In genomic region chr17:64938925-64939474, GRCh38 we compare ENCODE assay signal across 2 cellular contexts.
TF ChIP-seq lines count a peak whose summit lies in the region.

No MANE protein-coding gene starts in this region.

TF ChIP-seq in K562, 482 proteins besides CTCF, POLR2A, EP300 and RAD21 (continued from another document and continues in another):
- TF ChIP-seq JUND (IDR thresholded peaks at IDR 0.05; ENCODE audit: borderline replicate concordance, low read depth, low read length): peak; percentile 26; the same call in 1 of the 2 replicates
- TF ChIP-seq JUND (tag; IDR thresholded peaks at IDR 0.05; ENCODE audit: borderline replicate concordance, low read depth, low read length): peak; percentile 39; the same call in 1 of the 3 replicates
- TF ChIP-seq SRSF1 (IDR thresholded peaks at IDR 0.05; ENCODE audit: low read depth, low read length): no peak
- TF ChIP-seq TFE3 (CRISPR knock-in tag; IDR thresholded peaks at IDR 0.05): no peak
- no peak for TF ChIP-seq WHSC1 (IDR thresholded peaks at IDR 0.05; ENCODE audit: low read length)
- TF ChIP-seq ZNF695 (CRISPR knock-in tag; IDR thresholded peaks at IDR 0.05): no peak
- TF ChIP-seq RBM15 (IDR thresholded peaks at IDR 0.05; ENCODE audit: insufficient read depth, low read length): no peak
- no peak for TF ChIP-seq ZBTB12 (CRISPR knock-in tag; IDR thresholded peaks at IDR 0.05)
- no peak for TF ChIP-seq SIN3B (IDR thresholded peaks at IDR 0.05; ENCODE audit: low read depth)
- no peak for TF ChIP-seq NUFIP1 (IDR thresholded peaks at IDR 0.05; ENCODE audit: partially characterized antibody)
- TF ChIP-seq SIRT6 (IDR thresholded peaks at IDR 0.05; ENCODE audit: low read depth, low read length): no peak
- TF ChIP-seq SRSF9 (IDR thresholded peaks at IDR 0.05; ENCODE audit: borderline replicate concordance, low read depth, low read length): no peak
- no peak for TF ChIP-seq FOXJ2 (tag; IDR thresholded peaks at IDR 0.05)
- TF ChIP-seq, protein P1, sequence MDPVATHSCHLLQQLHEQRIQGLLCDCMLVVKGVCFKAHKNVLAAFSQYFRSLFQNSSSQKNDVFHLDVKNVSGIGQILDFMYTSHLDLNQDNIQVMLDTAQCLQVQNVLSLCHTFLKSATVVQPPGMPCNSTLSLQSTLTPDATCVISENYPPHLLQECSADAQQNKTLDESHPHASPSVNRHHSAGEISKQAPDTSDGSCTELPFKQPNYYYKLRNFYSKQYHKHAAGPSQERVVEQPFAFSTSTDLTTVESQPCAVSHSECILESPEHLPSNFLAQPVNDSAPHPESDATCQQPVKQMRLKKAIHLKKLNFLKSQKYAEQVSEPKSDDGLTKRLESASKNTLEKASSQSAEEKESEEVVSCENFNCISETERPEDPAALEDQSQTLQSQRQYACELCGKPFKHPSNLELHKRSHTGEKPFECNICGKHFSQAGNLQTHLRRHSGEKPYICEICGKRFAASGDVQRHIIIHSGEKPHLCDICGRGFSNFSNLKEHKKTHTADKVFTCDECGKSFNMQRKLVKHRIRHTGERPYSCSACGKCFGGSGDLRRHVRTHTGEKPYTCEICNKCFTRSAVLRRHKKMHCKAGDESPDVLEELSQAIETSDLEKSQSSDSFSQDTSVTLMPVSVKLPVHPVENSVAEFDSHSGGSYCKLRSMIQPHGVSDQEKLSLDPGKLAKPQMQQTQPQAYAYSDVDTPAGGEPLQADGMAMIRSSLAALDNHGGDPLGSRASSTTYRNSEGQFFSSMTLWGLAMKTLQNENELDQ (CRISPR knock-in tag; IDR thresholded peaks at IDR 0.05; ENCODE audit: borderline replicate concordance): no peak
- no peak for TF ChIP-seq NFIX (CRISPR knock-in tag; IDR thresholded peaks at IDR 0.05; ENCODE audit: low read depth)
- no peak for TF ChIP-seq ZNF324 (CRISPR knock-in tag; IDR thresholded peaks at IDR 0.05)
- no peak for TF ChIP-seq TAF1 (IDR thresholded peaks at IDR 0.05; ENCODE audit: control insufficient read depth, extremely low read depth, insufficient read depth, low read length, severe bottlenecking)
- TF ChIP-seq NCOA4 (IDR thresholded peaks at IDR 0.05; ENCODE audit: partially characterized antibody): no peak
- TF ChIP-seq TAL1 (IDR thresholded peaks at IDR 0.05): no peak
- TF ChIP-seq MBD1 (CRISPR knock-in tag; IDR thresholded peaks at IDR 0.05): no peak
- TF ChIP-seq PHTF2 (CRISPR knock-in tag; IDR thresholded peaks at IDR 0.05): no peak
- no peak for TF ChIP-seq THRAP3 (IDR thresholded peaks at IDR 0.05; ENCODE audit: borderline replicate concordance)

TF ChIP-seq in HepG2, 621 proteins besides CTCF, POLR2A, EP300 and RAD21 (continued from another document and continues in another):
- no peak for TF ChIP-seq NFIB (CRISPR knock-in tag; IDR thresholded peaks at IDR 0.05; ENCODE audit: borderline replicate concordance)
- TF ChIP-seq NCOA1 (CRISPR knock-in tag; IDR thresholded peaks at IDR 0.05): no peak
- peak; percentile 67 for TF ChIP-seq ZNF501 (CRISPR knock-in tag; IDR thresholded peaks at IDR 0.05)
- peak; percentile 47; the same call in 1 of the 2 replicates for TF ChIP-seq GABPB1 (CRISPR knock-in tag; IDR thresholded peaks at IDR 0.05)
- TF ChIP-seq ZNF572 (CRISPR knock-in tag; IDR thresholded peaks at IDR 0.05): peak; percentile 98
- TF ChIP-seq ZNF616 (CRISPR knock-in tag; IDR thresholded peaks at IDR 0.05; ENCODE audit: low read depth): no peak
- no peak for TF ChIP-seq ZNF766 (CRISPR knock-in tag; IDR thresholded peaks at IDR 0.05; ENCODE audit: borderline replicate concordance)
- TF ChIP-seq ZNF703 (CRISPR knock-in tag; IDR thresholded peaks at IDR 0.05; ENCODE audit: borderline replicate concordance): no peak
- TF ChIP-seq YEATS2 (CRISPR knock-in tag; IDR thresholded peaks at IDR 0.05; ENCODE audit: borderline replicate concordance): no peak
- TF ChIP-seq E2F2 (CRISPR knock-in tag; IDR thresholded peaks at IDR 0.05; ENCODE audit: borderline replicate concordance): no peak
- TF ChIP-seq, protein P2, sequence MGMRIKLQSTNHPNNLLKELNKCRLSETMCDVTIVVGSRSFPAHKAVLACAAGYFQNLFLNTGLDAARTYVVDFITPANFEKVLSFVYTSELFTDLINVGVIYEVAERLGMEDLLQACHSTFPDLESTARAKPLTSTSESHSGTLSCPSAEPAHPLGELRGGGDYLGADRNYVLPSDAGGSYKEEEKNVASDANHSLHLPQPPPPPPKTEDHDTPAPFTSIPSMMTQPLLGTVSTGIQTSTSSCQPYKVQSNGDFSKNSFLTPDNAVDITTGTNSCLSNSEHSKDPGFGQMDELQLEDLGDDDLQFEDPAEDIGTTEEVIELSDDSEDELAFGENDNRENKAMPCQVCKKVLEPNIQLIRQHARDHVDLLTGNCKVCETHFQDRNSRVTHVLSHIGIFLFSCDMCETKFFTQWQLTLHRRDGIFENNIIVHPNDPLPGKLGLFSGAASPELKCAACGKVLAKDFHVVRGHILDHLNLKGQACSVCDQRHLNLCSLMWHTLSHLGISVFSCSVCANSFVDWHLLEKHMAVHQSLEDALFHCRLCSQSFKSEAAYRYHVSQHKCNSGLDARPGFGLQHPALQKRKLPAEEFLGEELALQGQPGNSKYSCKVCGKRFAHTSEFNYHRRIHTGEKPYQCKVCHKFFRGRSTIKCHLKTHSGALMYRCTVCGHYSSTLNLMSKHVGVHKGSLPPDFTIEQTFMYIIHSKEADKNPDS (CRISPR knock-in tag; IDR thresholded peaks at IDR 0.05): no peak
- no peak for TF ChIP-seq THRA (CRISPR knock-in tag; IDR thresholded peaks at IDR 0.05; ENCODE audit: borderline replicate concordance)
- TF ChIP-seq RORA (CRISPR knock-in tag; IDR thresholded peaks at IDR 0.05): no peak
- no peak for TF ChIP-seq RBFOX2 (IDR thresholded peaks at IDR 0.05; ENCODE audit: low read depth, low read length)
- no peak for TF ChIP-seq TEF (CRISPR knock-in tag; IDR thresholded peaks at IDR 0.05)
- TF ChIP-seq TFE3 (CRISPR knock-in tag; IDR thresholded peaks at IDR 0.05): peak; percentile 35; the same call in 1 of the 2 replicates
- TF ChIP-seq YEATS4 (CRISPR knock-in tag; IDR thresholded peaks at IDR 0.05; ENCODE audit: borderline replicate concordance): no peak
- no peak for TF ChIP-seq JDP2 (CRISPR knock-in tag; IDR thresholded peaks at IDR 0.05; ENCODE audit: borderline replicate concordance)
- TF ChIP-seq ARID5B (CRISPR knock-in tag; IDR thresholded peaks at IDR 0.05): peak; percentile 37; the same call in 1 of the 2 replicates
- no peak for TF ChIP-seq ZNF292 (CRISPR knock-in tag; IDR thresholded peaks at IDR 0.05; ENCODE audit: borderline replicate concordance, low read depth)
- TF ChIP-seq, protein P3, sequence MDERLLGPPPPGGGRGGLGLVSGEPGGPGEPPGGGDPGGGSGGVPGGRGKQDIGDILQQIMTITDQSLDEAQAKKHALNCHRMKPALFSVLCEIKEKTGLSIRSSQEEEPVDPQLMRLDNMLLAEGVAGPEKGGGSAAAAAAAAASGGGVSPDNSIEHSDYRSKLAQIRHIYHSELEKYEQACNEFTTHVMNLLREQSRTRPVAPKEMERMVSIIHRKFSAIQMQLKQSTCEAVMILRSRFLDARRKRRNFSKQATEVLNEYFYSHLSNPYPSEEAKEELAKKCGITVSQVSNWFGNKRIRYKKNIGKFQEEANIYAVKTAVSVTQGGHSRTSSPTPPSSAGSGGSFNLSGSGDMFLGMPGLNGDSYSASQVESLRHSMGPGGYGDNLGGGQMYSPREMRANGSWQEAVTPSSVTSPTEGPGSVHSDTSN (CRISPR knock-in tag; IDR thresholded peaks at IDR 0.05): no peak
- no peak for TF ChIP-seq ISL2 (CRISPR knock-in tag; IDR thresholded peaks at IDR 0.05)
- no peak for TF ChIP-seq SCMH1 (CRISPR knock-in tag; IDR thresholded peaks at IDR 0.05; ENCODE audit: borderline replicate concordance)
- TF ChIP-seq SALL2 (CRISPR knock-in tag; IDR thresholded peaks at IDR 0.05): no peak; the same call in 1 of the 2 replicates
- TF ChIP-seq ZNF782 (CRISPR knock-in tag; IDR thresholded peaks at IDR 0.05; ENCODE audit: borderline replicate concordance): no peak
- TF ChIP-seq GATA4 (IDR thresholded peaks at IDR 0.05; ENCODE audit: borderline replicate concordance, low read depth): no peak
- TF ChIP-seq, protein P4, sequence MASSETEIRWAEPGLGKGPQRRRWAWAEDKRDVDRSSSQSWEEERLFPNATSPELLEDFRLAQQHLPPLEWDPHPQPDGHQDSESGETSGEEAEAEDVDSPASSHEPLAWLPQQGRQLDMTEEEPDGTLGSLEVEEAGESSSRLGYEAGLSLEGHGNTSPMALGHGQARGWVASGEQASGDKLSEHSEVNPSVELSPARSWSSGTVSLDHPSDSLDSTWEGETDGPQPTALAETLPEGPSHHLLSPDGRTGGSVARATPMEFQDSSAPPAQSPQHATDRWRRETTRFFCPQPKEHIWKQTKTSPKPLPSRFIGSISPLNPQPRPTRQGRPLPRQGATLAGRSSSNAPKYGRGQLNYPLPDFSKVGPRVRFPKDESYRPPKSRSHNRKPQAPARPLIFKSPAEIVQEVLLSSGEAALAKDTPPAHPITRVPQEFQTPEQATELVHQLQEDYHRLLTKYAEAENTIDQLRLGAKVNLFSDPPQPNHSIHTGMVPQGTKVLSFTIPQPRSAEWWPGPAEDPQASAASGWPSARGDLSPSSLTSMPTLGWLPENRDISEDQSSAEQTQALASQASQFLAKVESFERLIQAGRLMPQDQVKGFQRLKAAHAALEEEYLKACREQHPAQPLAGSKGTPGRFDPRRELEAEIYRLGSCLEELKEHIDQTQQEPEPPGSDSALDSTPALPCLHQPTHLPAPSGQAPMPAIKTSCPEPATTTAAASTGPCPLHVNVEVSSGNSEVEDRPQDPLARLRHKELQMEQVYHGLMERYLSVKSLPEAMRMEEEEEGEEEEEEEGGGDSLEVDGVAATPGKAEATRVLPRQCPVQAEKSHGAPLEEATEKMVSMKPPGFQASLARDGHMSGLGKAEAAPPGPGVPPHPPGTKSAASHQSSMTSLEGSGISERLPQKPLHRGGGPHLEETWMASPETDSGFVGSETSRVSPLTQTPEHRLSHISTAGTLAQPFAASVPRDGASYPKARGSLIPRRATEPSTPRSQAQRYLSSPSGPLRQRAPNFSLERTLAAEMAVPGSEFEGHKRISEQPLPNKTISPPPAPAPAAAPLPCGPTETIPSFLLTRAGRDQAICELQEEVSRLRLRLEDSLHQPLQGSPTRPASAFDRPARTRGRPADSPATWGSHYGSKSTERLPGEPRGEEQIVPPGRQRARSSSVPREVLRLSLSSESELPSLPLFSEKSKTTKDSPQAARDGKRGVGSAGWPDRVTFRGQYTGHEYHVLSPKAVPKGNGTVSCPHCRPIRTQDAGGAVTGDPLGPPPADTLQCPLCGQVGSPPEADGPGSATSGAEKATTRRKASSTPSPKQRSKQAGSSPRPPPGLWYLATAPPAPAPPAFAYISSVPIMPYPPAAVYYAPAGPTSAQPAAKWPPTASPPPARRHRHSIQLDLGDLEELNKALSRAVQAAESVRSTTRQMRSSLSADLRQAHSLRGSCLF (CRISPR knock-in tag; IDR thresholded peaks at IDR 0.05; ENCODE audit: borderline replicate concordance): no peak
- TF ChIP-seq MAFF (IDR thresholded peaks at IDR 0.05; ENCODE audit: low read depth, low read length): no peak
